1 cellular context compared by ENCODE assay signal in genomic region chr1:186474208-186474607, GRCh38.
TF ChIP-seq lines count a peak whose summit lies in the region.

No MANE protein-coding gene starts in this region.

TF ChIP-seq in IMR-90, 13 proteins besides CTCF, POLR2A, EP300 and RAD21 (continued from another document):
- no peak for TF ChIP-seq ELK1 (IDR thresholded peaks at IDR 0.05; ENCODE audit: borderline replicate concordance, low read depth, low read length)
